10 cellular contexts compared by ENCODE assay signal in the genomic region with DNA sequence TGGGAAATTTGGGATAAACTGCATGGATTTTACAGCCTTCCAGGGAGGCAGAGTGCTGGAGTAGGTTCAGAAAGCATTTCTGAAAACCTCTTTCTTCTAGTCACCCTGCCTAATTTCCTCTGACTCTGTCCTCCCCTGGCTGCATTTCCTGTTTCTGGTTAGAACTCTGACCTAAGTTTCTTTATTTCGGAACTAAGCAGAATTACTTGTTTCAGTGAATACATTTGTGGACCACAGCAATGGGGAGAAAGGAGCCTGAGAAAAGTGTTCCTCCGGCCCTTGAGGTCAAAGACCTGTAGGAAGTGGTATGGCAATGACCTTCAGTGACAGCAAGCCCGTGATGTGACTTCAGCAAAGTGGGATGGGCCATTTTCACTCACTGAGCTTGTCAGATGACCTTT.
DNase-seq lines count a peak whose midpoint lies in the region; ATAC-seq, FAIRE-seq and TF ChIP-seq lines count a peak whose summit lies in the region.
"Had no signal": no experiment of that assay in that cellular context is flagged by ENCODE, and none has a peak within 500 bp of the region (broad histone marks: within the 10 kb centered on the region; RNA-seq: fewer than 3 reads in every experiment).

No MANE protein-coding gene starts in this region.

- H3K4me2 ChIP-seq in BLaER1: peak overlapping the region; percentile 76
- peak overlapping the region; percentile 30 for H3K4me2 ChIP-seq in astrocyte (ENCODE audit: low read length)

- H3K27me3 Mint-ChIP-seq in astrocyte (ENCODE audit: low read depth, unreplicated experiment): no peaks in the 10 kb centered on the region

- H3K9me3 ChIP-seq in BLaER1 (no peaks in the 10 kb centered on the region), KOPT-K1 (ENCODE audit: insufficient read depth, low read length, poor library complexity, severe bottlenecking) (no peaks in the 10 kb centered on the region), astrocyte (ENCODE audit: insufficient read depth, low read depth, low read length) (no peaks in the 10 kb centered on the region), thyroid gland (no peaks in the 10 kb centered on the region)

- no peak overlapping the region for H3K4me3 ChIP-seq in BLaER1
- no peak overlapping the region for H3K4me3 ChIP-seq in astrocyte (ENCODE audit: insufficient read depth, low read depth, low read length)
- no peak overlapping the region for H3K4me3 ChIP-seq in thyroid gland (replicated peaks in 1 of 3)
- H3K4me3 ChIP-seq in H7 (ENCODE audit: insufficient read depth, low read depth, low read length): no peak overlapping the region

- DNase-seq in astrocyte (ENCODE audit: low read depth): no peak
- no peak for DNase-seq in NCI-H510A (lab: John Stamatoyannopoulos, UW)
- no peak for DNase-seq in thyroid gland
- DNase-seq in H7: no peak
- DNase-seq in NCI-H446 treated with DMSO at 0.1 percent for 48 hours (lab: John Stamatoyannopoulos, UW): no peak
- DNase-seq: islet precursor cell, NCI-H1694 treated with DMSO at 0.1 percent for 48 hours had no signal

- no peak overlapping the region for H2AFZ ChIP-seq in astrocyte (ENCODE audit: low read depth, low read length)

- no peaks in the 10 kb centered on the region for H3K79me2 ChIP-seq in astrocyte (ENCODE audit: insufficient read depth, low read length)

- no peak for TF ChIP-seq POLR2A in thyroid gland (IDR thresholded peaks at IDR 0.05)

- no peak for TF ChIP-seq CTCF in astrocyte (IDR thresholded peaks at IDR 0.05; ENCODE audit: insufficient read depth, low read depth, low read length)
- no peak for TF ChIP-seq CTCF in thyroid gland (IDR thresholded peaks at IDR 0.05)

- H3K4me1 Mint-ChIP-seq in astrocyte (ENCODE audit: low read depth, unreplicated experiment): peaks cover 56% of the 10 kb centered on the region

- H3K36me3 Mint-ChIP-seq in astrocyte (ENCODE audit: low read depth, unreplicated experiment): no peaks in the 10 kb centered on the region

- H3K4me1 ChIP-seq in BLaER1 (peaks cover 42% of the 10 kb centered on the region), astrocyte (ENCODE audit: insufficient read depth, low read length) (peaks cover 22% of the 10 kb centered on the region), thyroid gland (peaks cover 0 to 20% of the 10 kb centered on the region in 2 donors)

- intact Hi-C loops in thyroid gland (cut with DNase I): no loop called here

- no peaks in the 10 kb centered on the region for H4K20me1 ChIP-seq in BLaER1
- no peaks in the 10 kb centered on the region for H4K20me1 ChIP-seq in astrocyte (ENCODE audit: insufficient read depth, low read length)

- H3K27me3 ChIP-seq in BLaER1 (no peaks in the 10 kb centered on the region), astrocyte (ENCODE audit: insufficient read depth, low read length) (no peaks in the 10 kb centered on the region), thyroid gland (no peaks in the 10 kb centered on the region), H7 (ENCODE audit: control insufficient read depth, insufficient read depth, low read length) (no peaks in the 10 kb centered on the region)

- peak; percentile 43 for ATAC-seq in GM18907 (IDR thresholded peaks at IDR 0.05; ENCODE audit: unreplicated experiment)

- H3K36me3 ChIP-seq in BLaER1 (no peaks in the 10 kb centered on the region), KOPT-K1 (ENCODE audit: insufficient read depth, low read length) (no peaks in the 10 kb centered on the region), astrocyte (ENCODE audit: insufficient read depth, low read length) (no peaks in the 10 kb centered on the region), thyroid gland (no peaks in the 10 kb centered on the region), H7 (replicated peaks; ENCODE audit: control insufficient read depth, insufficient read depth, low read length) (no peaks in the 10 kb centered on the region)

- 75 to 76% methylated on average over 3 of the region's 3 CpGs for WGBS in thyroid gland, 2 donors

- no peak overlapping the region for H3K27ac Mint-ChIP-seq in astrocyte (ENCODE audit: unreplicated experiment)

- no peak overlapping the region for H3K4me3 Mint-ChIP-seq in astrocyte (ENCODE audit: unreplicated experiment)

- no peak overlapping the region for H3K9ac ChIP-seq in BLaER1
- no peak overlapping the region for H3K9ac ChIP-seq in astrocyte (ENCODE audit: low read length)

- no peak for FAIRE-seq in astrocyte (lab: Jason Lieb, UNC)

- H3K9me3 Mint-ChIP-seq in astrocyte (ENCODE audit: unreplicated experiment): peaks cover 3% of the 10 kb centered on the region

- H3K27ac ChIP-seq in BLaER1 (peak overlapping the region; percentile 1; the same call in 1 of the 2 replicates), KOPT-K1 (ENCODE audit: low read depth, low read length, poor library complexity, severe bottlenecking) (peak overlapping the region; percentile 37), astrocyte (ENCODE audit: low read depth, low read length) (no peak overlapping the region), thyroid gland (no peak overlapping the region)

Comparison
In these comparisons a context has a peak if more than half of its experiments do, and no peak if none do; other contexts are left out.
1. H3K27ac ChIP-seq: peak in BLaER1 (single experiment) and KOPT-K1 (single experiment); none in astrocyte (single experiment) and thyroid gland (0 of 3).